Comparison of ENCODE assay signal across 12 cellular contexts in the genomic region with DNA sequence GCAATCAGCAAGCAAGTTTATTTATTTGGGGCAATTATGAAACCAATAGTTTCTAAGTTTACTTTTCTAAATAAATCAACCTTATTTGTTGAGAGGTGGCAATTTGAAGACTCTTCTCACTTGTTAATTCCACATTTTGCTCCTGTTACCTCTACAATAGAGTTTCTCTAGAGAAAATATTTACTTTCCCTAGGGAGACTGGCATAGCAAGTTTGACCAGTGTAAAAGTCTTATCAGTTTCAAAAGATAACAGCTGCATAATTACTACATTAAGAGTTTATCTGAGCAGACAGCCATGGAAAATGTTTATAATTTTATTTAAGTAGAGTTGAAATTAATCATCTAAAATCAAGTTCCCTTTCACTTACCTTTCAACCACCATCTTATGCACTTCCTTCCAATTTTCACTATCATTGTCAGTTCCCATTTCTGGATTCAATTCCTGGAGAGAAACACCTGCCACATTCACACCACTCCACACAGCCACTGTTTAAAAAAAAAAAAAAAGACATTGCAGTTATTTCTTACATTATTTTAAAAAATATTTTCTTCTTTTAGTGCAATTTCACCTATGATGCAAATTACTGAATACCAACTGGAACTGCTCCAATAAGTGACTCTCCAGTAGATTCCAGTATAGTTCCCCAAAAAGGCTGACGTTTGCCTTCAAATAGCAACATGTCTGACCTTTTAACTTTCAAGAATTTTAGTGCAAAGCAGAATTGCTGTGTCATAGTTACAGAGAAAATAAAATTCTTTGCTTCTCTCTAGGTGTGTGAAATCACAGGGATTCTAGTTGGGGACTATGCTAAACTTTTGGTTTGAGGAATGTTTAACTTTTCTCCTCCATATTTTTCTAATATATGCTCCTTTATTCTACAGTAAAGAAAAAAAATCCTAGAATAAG. TPM values are rescaled to one million over a fixed set of nuclear protein-coding genes. Genes with fewer than 3 reads are reported as not detected.
DNase-seq lines count a peak whose midpoint lies in the region; ATAC-seq and TF ChIP-seq lines count a peak whose summit lies in the region.
"Had no signal": no experiment of that assay in that cellular context is flagged by ENCODE, and none has a peak within 500 bp of the region (broad histone marks: within the 10 kb centered on the region; RNA-seq: fewer than 3 reads in every experiment).

No MANE protein-coding gene starts in this region.

- TF ChIP-seq CTCF in left lung (IDR thresholded peaks at IDR 0.05): no peak

- peak overlapping the region; percentile 24 to 77 (median 41) for H3K27ac Mint-ChIP-seq in CD4-positive, alpha-beta memory T cell
- peak overlapping the region; percentile 79 for H3K27ac Mint-ChIP-seq in activated naive CD8-positive, alpha-beta T cell

- H3K36me3 ChIP-seq in CD4-positive, alpha-beta memory T cell (ENCODE audit: insufficient read depth, low read length): peaks cover 57% of the 10 kb centered on the region
- peaks cover 0 to 76% of the 10 kb centered on the region in 2 donors for H3K36me3 ChIP-seq in left lung

- no peaks in the 10 kb centered on the region for H3K9me3 ChIP-seq in CD4-positive, alpha-beta memory T cell (ENCODE audit: control insufficient read depth in 1 of 2, low read length in 2 of 2)
- H3K9me3 ChIP-seq in left lung: no peaks in the 10 kb centered on the region
- H3K9me3 ChIP-seq: right lobe of liver had no signal

- peaks cover 55% of the 10 kb centered on the region for H3K4me1 ChIP-seq in CD4-positive, alpha-beta memory T cell (ENCODE audit: insufficient read depth, low read length)
- peaks cover 4 to 5% of the 10 kb centered on the region in 2 donors for H3K4me1 ChIP-seq in left lung

- no peaks in the 10 kb centered on the region for H3K27me3 Mint-ChIP-seq in CD4-positive, alpha-beta memory T cell
- no peaks in the 10 kb centered on the region for H3K27me3 Mint-ChIP-seq in activated naive CD8-positive, alpha-beta T cell

- H3K4me3 ChIP-seq in CD4-positive, alpha-beta memory T cell (ENCODE audit: low read length in 2 of 2): no peak overlapping the region
- no peak overlapping the region for H3K4me3 ChIP-seq in left lung
- H3K4me3 ChIP-seq: right lobe of liver had no signal

- ATAC-seq in left lung: peak; percentile 71
- ATAC-seq in GM21526 (IDR thresholded peaks at IDR 0.05; ENCODE audit: low FRiP score, unreplicated experiment): no peak
- ATAC-seq in HG03097 (IDR thresholded peaks at IDR 0.05; ENCODE audit: low FRiP score, unreplicated experiment): no peak

- H3K9me3 Mint-ChIP-seq in CD4-positive, alpha-beta memory T cell: peaks cover 0 to 2% (median 0%) of the 10 kb centered on the region in 8 donors
- H3K9me3 Mint-ChIP-seq in activated naive CD8-positive, alpha-beta T cell (ENCODE audit: low read depth): no peaks in the 10 kb centered on the region

- intact Hi-C loops in CD4-positive, alpha-beta memory T cell (cut with micrococcal nuclease): loop anchor here (2.0 kb wide), 1 partner anchor 19 kb away; a partner anchor contains a TSS
- intact Hi-C loops in left lung (cut with DNase I): no loop called here
- intact Hi-C loops in posterior vena cava (cut with DNase I): no loop called here

- H3K27ac ChIP-seq in CD4-positive, alpha-beta memory T cell (ENCODE audit: low read depth, low read length): no peak overlapping the region
- H3K27ac ChIP-seq in left lung: no peak overlapping the region
- H3K27ac ChIP-seq: right lobe of liver had no signal

- H3K4me3 Mint-ChIP-seq in CD4-positive, alpha-beta memory T cell: peak overlapping the region in 2 of 8 donors; percentile 36 to 39
- H3K4me3 Mint-ChIP-seq in activated naive CD8-positive, alpha-beta T cell: no peak overlapping the region

- no peaks in the 10 kb centered on the region for H3K27me3 ChIP-seq in CD4-positive, alpha-beta memory T cell (ENCODE audit: insufficient read depth, low read length)
- H3K27me3 ChIP-seq in left lung: no peaks in the 10 kb centered on the region
- H3K27me3 ChIP-seq: right lobe of liver had no signal

- H3K4me1 Mint-ChIP-seq in CD4-positive, alpha-beta memory T cell: peaks cover 38 to 60% (median 45%) of the 10 kb centered on the region in 4 donors
- H3K4me1 Mint-ChIP-seq in activated naive CD8-positive, alpha-beta T cell (ENCODE audit: low read depth): peaks cover 59% of the 10 kb centered on the region

- CTCF ChIA-PET in CD4-positive, alpha-beta memory T cell (lab: Charles Lee; ENCODE audit: partially characterized antibody): interaction anchor here (1.0 to 2.2 kb wide), 3 partner anchors 16 to 43 kb away, joined by 3 to 11 read pairs (median 3); no protein-coding TSS in a partner anchor

- DNase-seq in CD4-positive, alpha-beta memory T cell: no peak
- DNase-seq in EH (ENCODE audit: low read depth) (peak; percentile 39), left lung (no peak), hippocampal formation (lab: John Stamatoyannopoulos, UW) (no peak), posterior vena cava (ENCODE audit: low spot score) (no peak)
- DNase-seq: NCI-H2081 treated with DMSO at 0.1 percent for 48 hours, right lobe of liver had no signal

- POLR2A ChIA-PET in CD4-positive, alpha-beta memory T cell (lab: Charles Lee; ENCODE audit: partially characterized antibody): interaction anchor here (15.3 kb wide), 1 partner anchor 15 kb away, joined by 200 read pairs; a partner anchor contains a TSS

- H3K36me3 Mint-ChIP-seq in CD4-positive, alpha-beta memory T cell: peaks cover 84 to 87% of the 10 kb centered on the region in 2 donors
- peaks cover 36% of the 10 kb centered on the region for H3K36me3 Mint-ChIP-seq in activated naive CD8-positive, alpha-beta T cell

RNA-seq across cellular contexts. Expression of a gene that starts 19.4 kb away (rescaled TPM):
- 1,000 to 10,000 TPM; 1,100 to 1,180 TPM for total RNA-seq in CD4-positive, alpha-beta memory T cell
- 1,000 to 10,000 TPM; 2,006 to 2,555 TPM for polyA plus RNA-seq in CD4-positive, alpha-beta memory T cell
- total RNA-seq in left lung: 100 to 1,000 TPM; 512 to 592 TPM
- 100 to 1,000 TPM; 298 to 315 TPM for total RNA-seq in posterior vena cava

RNA-seq across cellular contexts. Expression of a gene that starts 33.6 kb away (rescaled TPM):
- under 1 TPM; 0.11 to 0.32 TPM for total RNA-seq in CD4-positive, alpha-beta memory T cell
- not detected for polyA plus RNA-seq in CD4-positive, alpha-beta memory T cell
- not detected for total RNA-seq in left lung
- total RNA-seq in posterior vena cava: not detected
- total RNA-seq: H1, temporal lobe had no signal
- polyA plus RNA-seq: H1 had no signal
